In genomic region chr2:213627835-213628234, GRCh38 we compare ENCODE assay signal across 19 cellular contexts.
DNase-seq lines count a peak whose midpoint lies in the region; ATAC-seq and TF ChIP-seq lines count a peak whose summit lies in the region.
"Had no signal": no experiment of that assay in that cellular context is flagged by ENCODE, and none has a peak within 500 bp of the region (broad histone marks: within the 10 kb centered on the region; RNA-seq: fewer than 3 reads in every experiment).

No MANE protein-coding gene starts in this region.

- no peak overlapping the region for H3K4me2 ChIP-seq in hepatocyte

- H3K27me3 ChIP-seq in hepatocyte, result no peaks in the 10 kb centered on the region
- H3K27me3 ChIP-seq: Peyer's patch had no signal

- 97% methylated on average over 2 of the region's 2 CpGs for WGBS in hepatocyte (ENCODE audit: low lambda C conversion rate, missing lambda C conversion rate)

- H3K36me3 ChIP-seq in hepatocyte (replicated peaks; ENCODE audit: insufficient read depth, low read depth), result no peaks in the 10 kb centered on the region
- H3K36me3 ChIP-seq: Peyer's patch had no signal

- no peaks in the 10 kb centered on the region for H3K9me3 ChIP-seq in hepatocyte (ENCODE audit: low read depth)
- H3K9me3 ChIP-seq: Peyer's patch had no signal

- no peaks in the 10 kb centered on the region for H3K79me2 ChIP-seq in hepatocyte

- DNase-seq in hepatocyte (ENCODE audit: low spot score) (no peak), EL (no peak)
- no peak for DNase-seq in activated CD8-positive, alpha-beta memory T cell treated with anti-CD3 and anti-CD28 coated beads, Interleukin-2, amount 50 U/mL, for 4 hours
- DNase-seq: activated CD4-positive, alpha-beta T cell treated with anti-CD3 and anti-CD28 coated beads for 48 hours; activated naive CD4-positive, alpha-beta T cell treated with anti-CD3 and anti-CD28 coated beads, Interleukin-2, amount 50 U/mL, for 16 hours; Caco-2; dermis blood vessel endothelial cell; NCI-H1092; NCI-H774; Peyer's patch; stimulated activated CD4-positive, alpha-beta T cell treated with anti-CD3 and anti-CD28 coated beads, Interleukin-4, amount 100 ng/mL, for 1 hour; stimulated activated CD8-positive, alpha-beta memory T cell treated with anti-CD3 and anti-CD28 coated beads, Interleukin-4, amount 100 ng/mL, for 48 hours had no signal

- H3K4me3 ChIP-seq in hepatocyte, result no peak overlapping the region
- H3K4me3 ChIP-seq: K562, Peyer's patch had no signal

- H2AFZ ChIP-seq in hepatocyte, result no peak overlapping the region

- H4K20me1 ChIP-seq in hepatocyte (ENCODE audit: insufficient read depth, poor library complexity, severe bottlenecking), result no peaks in the 10 kb centered on the region

- ATAC-seq in GM18861 (IDR thresholded peaks at IDR 0.05; ENCODE audit: unreplicated experiment) (peak; percentile 24), GM21528 (IDR thresholded peaks at IDR 0.05; ENCODE audit: low FRiP score, unreplicated experiment) (peak; percentile 28), HG02981 (IDR thresholded peaks at IDR 0.05; ENCODE audit: unreplicated experiment) (peak; percentile 36), HG03457 (IDR thresholded peaks at IDR 0.05; ENCODE audit: unreplicated experiment) (no peak)
- ATAC-seq: K562, sciatic nerve, SK-N-SH treated with all-trans-retinoic acid at 6 μM for 48 hours had no signal

- no peaks in the 10 kb centered on the region for H3K9me2 ChIP-seq in hepatocyte (replicated peaks; ENCODE audit: insufficient read depth)

- peaks cover 5% of the 10 kb centered on the region for H3K4me1 ChIP-seq in hepatocyte (ENCODE audit: insufficient read depth)
- H3K4me1 ChIP-seq: Caco-2, Peyer's patch had no signal

- H3K27ac ChIP-seq in hepatocyte, result peak overlapping the region; percentile 46
- H3K27ac ChIP-seq: Peyer's patch had no signal

- no peak for TF ChIP-seq CTCF in hepatocyte (IDR thresholded peaks at IDR 0.05; ENCODE audit: poor library complexity)
